In genomic region chr7:47720141-47720906, GRCh38 we compare ENCODE assay signal across 9 cellular contexts.
DNase-seq lines count a peak whose midpoint lies in the region; ATAC-seq and TF ChIP-seq lines count a peak whose summit lies in the region.
"Had no signal": no experiment of that assay in that cellular context is flagged by ENCODE, and none has a peak within 500 bp of the region (broad histone marks: within the 10 kb centered on the region; RNA-seq: fewer than 3 reads in every experiment).

No MANE protein-coding gene starts in this region.

- DNase-seq in astrocyte of the hippocampus (ENCODE audit: low read depth, low spot score) (peak; percentile 21), omental fat pad (ENCODE audit: low spot score) (no peak), esophagus squamous epithelium (lab: John Stamatoyannopoulos, UW) (no peak), NCI-H526 treated with DMSO at 0.1 percent for 48 hours (lab: John Stamatoyannopoulos, UW) (no peak)
- DNase-seq in stimulated activated CD4-positive, alpha-beta T cell treated with anti-CD3 and anti-CD28 coated beads, Interleukin-4, amount 100 ng/mL, for 4 hours, result no peak

- no peak overlapping the region for H3K4me3 ChIP-seq in esophagus squamous epithelium
- H3K4me3 ChIP-seq: SK-N-MC had no signal

- H3K9me3 ChIP-seq in esophagus squamous epithelium, result no peaks in the 10 kb centered on the region

- no peak overlapping the region for H3K27ac ChIP-seq in esophagus squamous epithelium
- H3K27ac ChIP-seq: SK-N-MC had no signal

- H3K27me3 ChIP-seq in esophagus squamous epithelium, result no peaks in the 10 kb centered on the region

- no peaks in the 10 kb centered on the region for H3K36me3 ChIP-seq in esophagus squamous epithelium

- intact Hi-C loops in esophagus squamous epithelium (cut with DNase I), result no loop called here

- no peaks in the 10 kb centered on the region for H3K4me1 ChIP-seq in esophagus squamous epithelium

- ATAC-seq in GM18517 (IDR thresholded peaks at IDR 0.05; ENCODE audit: unreplicated experiment), result peak; percentile 72
- peak; percentile 85 for ATAC-seq in HG02798 (IDR thresholded peaks at IDR 0.05; ENCODE audit: poor library complexity, unreplicated experiment)
- peak; percentile 81 for ATAC-seq in omental fat pad (ENCODE audit: low FRiP score)
- no peak for ATAC-seq in activated CD4-positive, CD25-positive, alpha-beta regulatory T cell treated with anti-CD3 and anti-CD28 coated beads, Interleukin-2, amount 50 U/mL, for 24 hours

- no peak for TF ChIP-seq POLR2A in esophagus squamous epithelium (IDR thresholded peaks at IDR 0.05)

- TF ChIP-seq CTCF in omental fat pad (IDR thresholded peaks at IDR 0.05) (no peak), esophagus squamous epithelium (IDR thresholded peaks at IDR 0.05) (no peak)

- 57 to 69% methylated on average over 11 to 12 of the region's 12 CpGs for WGBS in esophagus squamous epithelium, 2 donors

Comparison
In these comparisons a context has a peak if more than half of its experiments do, and no peak if none do; other contexts are left out.
1. ATAC-seq: peak in GM18517 (single experiment), HG02798 (single experiment) and omental fat pad (single experiment); none in activated CD4-positive, CD25-positive, alpha-beta regulatory T cell treated with anti-CD3 and anti-CD28 coated beads, Interleukin-2, amount 50 U/mL, for 24 hours (0 of 2).